21 cellular contexts compared by ENCODE assay signal in the genomic region with DNA sequence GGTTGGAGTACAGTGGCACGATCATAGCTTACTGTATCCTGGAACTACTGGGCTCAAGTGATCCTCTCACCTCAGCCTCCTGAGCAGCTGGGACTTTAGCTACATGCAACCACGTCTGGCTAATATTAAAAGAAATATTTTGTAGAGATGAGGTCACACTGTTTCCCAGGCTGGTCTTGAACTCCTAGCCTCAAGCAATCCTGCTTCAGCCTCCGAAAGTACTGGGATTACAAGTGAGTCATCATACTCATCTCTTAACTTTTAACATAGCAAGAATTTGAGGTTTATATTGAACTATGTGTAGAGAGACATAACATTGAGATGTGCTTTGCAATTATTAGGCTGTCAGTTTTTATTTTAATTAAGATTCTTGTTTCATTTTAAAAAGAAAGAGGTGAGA.
"Had no signal": no experiment of that assay in that cellular context is flagged by ENCODE, and none has a peak within 500 bp of the region (broad histone marks: within the 10 kb centered on the region; RNA-seq: fewer than 3 reads in every experiment).

No MANE protein-coding gene starts in this region.

- H3K4me3 ChIP-seq: cardiac muscle cell, dorsolateral prefrontal cortex, gastrocnemius medialis, mucosa of descending colon, spleen, testis had no signal

- H3K36me3 Mint-ChIP-seq: stimulated activated memory B cell treated with anti-CD40 and anti-IgM and Interleukin-4, amounts not matched to agents 10 μg/mL and 1 μg/mL and 100 μg/mL, for 72 hours had no signal

- H3K4me3 Mint-ChIP-seq: activated naive CD4-positive, alpha-beta T cell treated with anti-CD3 and anti-CD28 coated beads, Interleukin-2, amount 50 U/mL, for 24 hours; endodermal cell; memory B cell; naive B cell; neural crest cell; stimulated activated memory B cell treated with anti-CD40 and anti-IgM and Interleukin-4, amounts not matched to agents 10 μg/mL and 1 μg/mL and 100 μg/mL, for 72 hours; type B pancreatic cell had no signal

- H3K27me3 Mint-ChIP-seq: memory B cell, naive B cell, type B pancreatic cell had no signal

- H3K4me1 Mint-ChIP-seq: activated naive CD4-positive, alpha-beta T cell treated with anti-CD3 and anti-CD28 coated beads, Interleukin-2, amount 50 U/mL, for 24 hours; endodermal cell; memory B cell; neural crest cell; stimulated activated memory B cell treated with anti-CD40 and anti-IgM and Interleukin-4, amounts not matched to agents 10 μg/mL and 1 μg/mL and 100 μg/mL, for 72 hours had no signal

- H3K9me3 Mint-ChIP-seq: endodermal cell, type B pancreatic cell had no signal

- ATAC-seq: gastrocnemius medialis; left ventricle myocardium superior; mucosa of descending colon; stimulated activated memory B cell treated with anti-CD40 and anti-IgM and Interleukin-4, amounts not matched to agents 10 μg/mL and 1 μg/mL and 100 μg/mL, for 72 hours had no signal

- H3K27ac Mint-ChIP-seq: activated naive CD4-positive, alpha-beta T cell treated with anti-CD3 and anti-CD28 coated beads, Interleukin-2, amount 50 U/mL, for 24 hours; endodermal cell; memory B cell; stimulated activated memory B cell treated with anti-CD40 and anti-IgM and Interleukin-4, amounts not matched to agents 10 μg/mL and 1 μg/mL and 100 μg/mL, for 72 hours; type B pancreatic cell had no signal

- DNase-seq: activated CD4-positive, alpha-beta T cell treated with anti-CD3 and anti-CD28 coated beads, Interleukin-2, amount 50 U/mL, for 4 hours; activated gamma-delta T cell; dorsolateral prefrontal cortex; endodermal cell; gastrocnemius medialis; head of caudate nucleus; kidney glomerular epithelial cell; left ventricle myocardium superior; mucosa of descending colon; naive B cell; retina; spleen; stimulated activated CD4-positive, alpha-beta T cell treated with anti-CD3 and anti-CD28 coated beads, Interleukin-4, amount 100 ng/mL, for 4 hours; testis; WERI-Rb-1 had no signal
